In the genomic region with DNA sequence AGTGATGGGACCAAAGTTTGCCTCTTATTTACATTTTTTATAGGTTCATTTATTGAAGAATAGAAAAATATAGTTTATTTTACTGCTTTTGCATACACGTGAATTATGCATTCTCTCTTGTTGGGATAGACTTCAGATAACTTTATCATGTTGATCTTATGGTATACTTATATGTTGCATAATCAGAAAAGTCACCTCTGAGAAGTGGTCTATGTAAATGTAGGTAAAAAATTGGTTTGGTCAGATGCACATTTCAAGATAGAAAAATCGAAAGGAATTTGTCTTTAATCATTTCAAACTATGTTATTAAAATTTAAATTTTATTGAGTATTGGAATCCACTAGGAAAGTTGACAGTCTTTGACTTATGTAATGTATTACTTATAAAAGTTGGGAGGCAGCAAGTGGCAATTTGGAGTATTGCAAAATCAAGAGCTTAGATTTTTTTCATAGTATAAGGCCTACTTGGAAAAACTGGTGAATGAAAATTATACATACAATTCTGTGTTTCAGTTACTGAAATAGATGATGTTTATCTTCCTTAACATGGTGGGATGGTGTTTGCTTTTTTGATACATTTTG, we compare ENCODE assay signal across 10 cellular contexts. TPM values are rescaled to one million over a fixed set of nuclear protein-coding genes. Genes with fewer than 3 reads are reported as not detected.
A peak's percentile ranks its signal among the peaks of the same experiment; 100 is the strongest.
DNase-seq lines count a peak whose midpoint lies in the region; ATAC-seq, FAIRE-seq and TF ChIP-seq lines count a peak whose summit lies in the region.
"Had no signal": no experiment of that assay in that cellular context is flagged by ENCODE, and none has a peak within 500 bp of the region (broad histone marks: within the 10 kb centered on the region; RNA-seq: fewer than 3 reads in every experiment).

No MANE protein-coding gene starts in this region.

- no peaks in the 10 kb centered on the region for H3K79me1 ChIP-seq in H1 (ENCODE audit: low read depth, low read length)

- WGBS in H1 (ENCODE audit: extremely low coverage in 1 of 2, insufficient coverage in 1 of 2, insufficient read length in 1 of 2, insufficient replicate concordance in 2 of 2, low coverage in 1 of 2, low lambda C conversion rate in 2 of 2, missing lambda C conversion rate in 1 of 2), 2 experiments = 73% methylated on average over 2 of the region's 2 CpGs; no CpG with 5 or more reads in 1 of the 2 experiments
- 31 to 41% (median 36%) methylated on average over 2 of the region's 2 CpGs for WGBS in ovary, 3 donors

- peak overlapping the region; percentile 80 to 89 for H3K4me2 ChIP-seq in H1 (ENCODE audit: insufficient read depth in 1 of 2, low read depth in 2 of 2, low read length in 2 of 2)

- H3K27ac ChIP-seq in H1 (ENCODE audit: low read depth, low read length) (no peak overlapping the region), ovary (no peak overlapping the region)

- H3K4me3 ChIP-seq in GM06990 (replicated peaks; ENCODE audit: low read depth, low read length) = peak overlapping the region; percentile 88
- peak overlapping the region in 3 of 4 experiments; percentile 91 to 95 (median 94); a peak in 3 of 8 replicates for H3K4me3 ChIP-seq in H1 (ENCODE audit: extremely low read depth in 1 of 4, insufficient read depth in 2 of 4, low read depth in 3 of 4, low read length in 4 of 4)
- H3K4me3 ChIP-seq in ovary = peak overlapping the region; percentile 91

- CTCF ChIA-PET in H1 (lab: Charles Lee; ENCODE audit: partially characterized antibody) = no interaction called here

- peaks cover 10 to 19% of the 10 kb centered on the region in 2 experiments for H4K20me1 ChIP-seq in H1 (replicated peaks in 1 of 2; ENCODE audit: control insufficient read depth in 1 of 2, insufficient read depth in 2 of 2, low read length in 2 of 2)

- POLR2A ChIA-PET in H1 (lab: Charles Lee; ENCODE audit: partially characterized antibody) = interaction anchor here (1.1 to 4.3 kb wide), 4 partner anchors 9 to 65 kb away, joined by 4 to 27 read pairs (median 18); no protein-coding TSS in a partner anchor

- no peaks in the 10 kb centered on the region for H3K36me3 ChIP-seq in GM06990 (ENCODE audit: control insufficient read depth, insufficient read depth, low read length)
- peaks cover 0 to 3% (median 0%) of the 10 kb centered on the region in 4 experiments; a peak in 1 of 8 replicates for H3K36me3 ChIP-seq in H1 (ENCODE audit: control insufficient read depth in 2 of 4, insufficient read depth in 4 of 4, low read length in 3 of 4)
- no peaks in the 10 kb centered on the region for H3K36me3 ChIP-seq in ovary

- intact Hi-C loops in ovary (cut with DNase I) = loop anchor here in 1 of 4 donors (10.0 kb wide), 1 partner anchor 63 kb away; a partner anchor contains a TSS

- no peak overlapping the region for H4K91ac ChIP-seq in H1 (replicated peaks; ENCODE audit: insufficient read length, low read length)

- no peak for ATAC-seq in HG03354 (IDR thresholded peaks at IDR 0.05; ENCODE audit: poor library complexity, severe bottlenecking, unreplicated experiment)

- no peak overlapping the region for H2AFZ ChIP-seq in H1 (ENCODE audit: low read length)

- H3K23me2 ChIP-seq in H1 (ENCODE audit: low read depth, low read length) = peaks cover 3% of the 10 kb centered on the region; the same call in 1 of the 2 replicates

- H3K9me3 ChIP-seq in H1 (ENCODE audit: insufficient read depth in 2 of 2, low read depth in 1 of 2, low read length in 1 of 2) = no peaks in the 10 kb centered on the region
- no peaks in the 10 kb centered on the region for H3K9me3 ChIP-seq in ovary

- no peak overlapping the region for H2AK5ac ChIP-seq in H1 (ENCODE audit: low read depth, low read length)

- TF ChIP-seq POLR2A in H1 (IDR thresholded peaks at IDR 0.05; ENCODE audit: control extremely low read depth in 1 of 2, low read depth in 2 of 2, low read length in 2 of 2) = no peak
- TF ChIP-seq POLR2A in ovary (IDR thresholded peaks at IDR 0.05) = no peak

- no peak for TF ChIP-seq RAD21 in H1 (IDR thresholded peaks at IDR 0.05 in 1 of 2, conservative IDR thresholded peaks at IDR 0.05 in 1 of 2; ENCODE audit: low read depth in 2 of 2, low read length in 2 of 2)

- no peak overlapping the region for H3K23ac ChIP-seq in H1 (ENCODE audit: insufficient read length)

- H3K14ac ChIP-seq in H1 (ENCODE audit: insufficient read length) = no peak overlapping the region

- no peak for DNase-seq in GM06990 (ENCODE audit: extremely low read depth, insufficient read length)
- peak; percentile 29 for DNase-seq in NAMALWA (ENCODE audit: low spot score)
- DNase-seq in H1 (ENCODE audit: low read depth in 1 of 2, low spot score in 2 of 2) = no peak
- DNase-seq in ovary = no peak
- no peak for DNase-seq in RPMI8226
- DNase-seq in GM19240 (ENCODE audit: insufficient read length, low spot score) = no peak
- DNase-seq: mesendoderm; NCI-H1092 treated with DMSO at 0.1 percent for 48 hours; stimulated activated naive CD4-positive, alpha-beta T cell treated with Interleukin-2 at 50 U/mL for 16 hours had no signal

- FAIRE-seq in H1 (lab: Jason Lieb, UNC) = no peak

- no peak overlapping the region for H3K18ac ChIP-seq in H1 (ENCODE audit: extremely low read depth, low read length)

- TF ChIP-seq EP300 in H1 (IDR thresholded peaks at IDR 0.05; ENCODE audit: borderline replicate concordance in 1 of 2, low read depth in 2 of 2, low read length in 2 of 2) (no peak), ovary (IDR thresholded peaks at IDR 0.05) (no peak)

- H3K27me3 ChIP-seq in GM06990 (replicated peaks; ENCODE audit: control insufficient read depth, insufficient read depth, low read length) (no peaks in the 10 kb centered on the region), H1 (replicated peaks in 1 of 4; ENCODE audit: control insufficient read depth in 3 of 4, extremely low read depth in 1 of 4, insufficient read depth in 3 of 4, low read length in 3 of 4) (0 out of 7 replicates have a peak, but pooled peaks cover 0 to 5% (median 1%) of the 10 kb centered on the region in 4 experiments), ovary (no peaks in the 10 kb centered on the region)

- H4K5ac ChIP-seq in H1 (ENCODE audit: insufficient read length, low read depth, low read length) = no peak overlapping the region

- no peak overlapping the region for H2BK15ac ChIP-seq in H1 (ENCODE audit: low read length)

- H3K56ac ChIP-seq in H1 (replicated peaks; ENCODE audit: insufficient read length, low read depth, low read length) = no peak overlapping the region

- H2BK20ac ChIP-seq in H1 (ENCODE audit: low read length) = no peak overlapping the region

- TF ChIP-seq CTCF in GM06990 (IDR thresholded peaks at IDR 0.05; ENCODE audit: insufficient read depth, low read length, poor library complexity, severe bottlenecking) (no peak), H1 (IDR thresholded peaks at IDR 0.05; ENCODE audit: control extremely low read depth in 1 of 3, insufficient read depth in 1 of 3, low read depth in 1 of 3, low read length in 3 of 3) (no peak), ovary (IDR thresholded peaks at IDR 0.05) (no peak)

- no peak overlapping the region for H2BK120ac ChIP-seq in H1 (replicated peaks; ENCODE audit: low read depth, low read length)

- peaks cover 34 to 68% of the 10 kb centered on the region in 2 experiments for H3K79me2 ChIP-seq in H1 (ENCODE audit: control insufficient read depth in 1 of 2, insufficient read depth in 2 of 2, low read length in 2 of 2)

- H4K8ac ChIP-seq in H1 (ENCODE audit: extremely low read depth, insufficient read depth, low read length) = no peak overlapping the region

- H3K9ac ChIP-seq in H1 (replicated peaks in 1 of 4; ENCODE audit: extremely low read depth in 1 of 4, low read depth in 3 of 4, low read length in 3 of 4) = no peak overlapping the region

- H3K4me1 ChIP-seq in H1 (replicated peaks in 1 of 4; ENCODE audit: control insufficient read depth in 3 of 4, insufficient read depth in 4 of 4, low read length in 3 of 4) (peaks cover 2 to 5% (median 2%) of the 10 kb centered on the region in 4 experiments; a peak in 4 of 7 replicates), ovary (ENCODE audit: insufficient read depth) (peaks cover 9% of the 10 kb centered on the region)

- H3K4ac ChIP-seq in H1 (replicated peaks; ENCODE audit: insufficient read length, low read depth, low read length) = no peak overlapping the region

- no peak overlapping the region for H2BK5ac ChIP-seq in H1 (ENCODE audit: low read depth, low read length)

- no peak overlapping the region for H2BK12ac ChIP-seq in H1 (ENCODE audit: low read depth, low read length)

TF ChIP-seq in H1, 55 proteins besides CTCF, POLR2A, EP300 and RAD21:
- TF ChIP-seq BCL11A (IDR thresholded peaks at IDR 0.05; ENCODE audit: low read depth in 2 of 2, low read length in 2 of 2) (no peak), EZH2 (IDR thresholded peaks at IDR 0.05; ENCODE audit: low read depth, low read length, severe bottlenecking) (no peak)
- TF ChIP-seq, protein P1, sequence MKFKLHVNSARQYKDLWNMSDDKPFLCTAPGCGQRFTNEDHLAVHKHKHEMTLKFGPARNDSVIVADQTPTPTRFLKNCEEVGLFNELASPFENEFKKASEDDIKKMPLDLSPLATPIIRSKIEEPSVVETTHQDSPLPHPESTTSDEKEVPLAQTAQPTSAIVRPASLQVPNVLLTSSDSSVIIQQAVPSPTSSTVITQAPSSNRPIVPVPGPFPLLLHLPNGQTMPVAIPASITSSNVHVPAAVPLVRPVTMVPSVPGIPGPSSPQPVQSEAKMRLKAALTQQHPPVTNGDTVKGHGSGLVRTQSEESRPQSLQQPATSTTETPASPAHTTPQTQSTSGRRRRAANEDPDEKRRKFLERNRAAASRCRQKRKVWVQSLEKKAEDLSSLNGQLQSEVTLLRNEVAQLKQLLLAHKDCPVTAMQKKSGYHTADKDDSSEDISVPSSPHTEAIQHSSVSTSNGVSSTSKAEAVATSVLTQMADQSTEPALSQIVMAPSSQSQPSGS (IDR thresholded peaks at IDR 0.05; ENCODE audit: low read length) = no peak

RNA-seq across cellular contexts. Expression of a gene that starts 2.4 kb away (rescaled TPM):
- 69.3 and 70.9 TPM in 2 replicates for total RNA-seq in H1 (2021; fragmentation: NEBNext Ultra II Directional; extraction: Animal tissue kit (Norgen Biotek cat#: 25700))
- polyA plus RNA-seq in H1 (2011; rRNA removed) (6.5 and 10.1 TPM in 2 replicates), ovary (10 to 100 TPM; 25.3 to 30.9 TPM)
- 14.1 TPM for polyA plus RNA-seq in H1 (2011; cell fraction: cytosol; rRNA removed)
- 19.3 TPM for polyA plus RNA-seq in H1 (2011; cell fraction: nucleus; rRNA removed)
- 18.2 to 36.0 TPM (median 23.5 TPM) in 4 replicates for polyA plus RNA-seq in H1 (2012, experiment 1 of 2)
- polyA plus RNA-seq in H1 (2012, experiment 2 of 2) = 0.94 TPM
- polyA plus RNA-seq in H1 (2013, experiment 1 of 2) = 35.3 TPM
- 34.5 TPM for polyA plus RNA-seq in H1 (2013, experiment 2 of 2)
- polyA minus RNA-seq in H1 (2011; rRNA and poly(A)+ RNA removed) = 35.0 and 43.7 TPM in 2 replicates
- polyA minus RNA-seq in H1 (2011; cell fraction: cytosol; rRNA and poly(A)+ RNA removed) = 38.8 TPM
- polyA minus RNA-seq in H1 (2011; cell fraction: nucleus; rRNA and poly(A)+ RNA removed) = 162 TPM
- total RNA-seq in ovary = 10 to 100 TPM; 58.5 to 83.7 (median 71.0) TPM
